Comparison of ENCODE assay signal across 20 cellular contexts in genomic region chr18:11891737-11892136, GRCh38. TPM values are rescaled to one million over a fixed set of nuclear protein-coding genes. Genes with fewer than 3 reads are reported as not detected.
A peak's percentile ranks its signal among the peaks of the same experiment; 100 is the strongest.
DNase-seq lines count a peak whose midpoint lies in the region; ATAC-seq and TF ChIP-seq lines count a peak whose summit lies in the region.
"Had no signal": no experiment of that assay in that cellular context is flagged by ENCODE, and none has a peak within 500 bp of the region (broad histone marks: within the 10 kb centered on the region; RNA-seq: fewer than 3 reads in every experiment).

No MANE protein-coding gene starts in this region.

- TF ChIP-seq POLR2A in testis (IDR thresholded peaks at IDR 0.05), result no peak

- POLR2A ChIA-PET in activated CD4-positive, alpha-beta T cell treated with anti-CD3 and anti-CD28 coated beads, Interleukin-2, amount 10 ng/mL, durations not matched to agents 7 days and 5 days (lab: Charles Lee), result no interaction called here

- peak overlapping the region in 8 of 11 experiments; percentile 72 to 97 (median 91); a peak in 13 of 22 replicates for H3K4me2 ChIP-seq in BLaER1 treated with 17β-estradiol and CSF1 and Interleukin-3, amounts not matched to agents 10 nM and 100 nM
- H3K4me2 ChIP-seq: BLaER1 had no signal

- H3K27ac Mint-ChIP-seq in activated CD4-positive, alpha-beta T cell treated with anti-CD3 and anti-CD28 coated beads, Interleukin-2, amount 10 ng/mL, durations not matched to agents 7 days and 5 days, result peak overlapping the region; percentile 73
- H3K27ac Mint-ChIP-seq: B cell; CD4-positive, alpha-beta T cell; CD8-positive, alpha-beta memory T cell had no signal

- H3K4me3 Mint-ChIP-seq in activated CD4-positive, alpha-beta T cell treated with anti-CD3 and anti-CD28 coated beads, Interleukin-2, amount 10 ng/mL, durations not matched to agents 7 days and 5 days, result no peak overlapping the region
- H3K4me3 Mint-ChIP-seq: B cell; CD14-positive monocyte; CD4-positive, alpha-beta T cell; CD8-positive, alpha-beta memory T cell had no signal

- no peak for ATAC-seq in GM18909 (IDR thresholded peaks at IDR 0.05; ENCODE audit: poor library complexity, unreplicated experiment)
- ATAC-seq: GM12878 had no signal

- peak overlapping the region in 8 of 11 experiments; percentile 28 to 84 (median 74); a peak in 14 of 22 replicates for H3K27ac ChIP-seq in BLaER1 treated with 17β-estradiol and CSF1 and Interleukin-3, amounts not matched to agents 10 nM and 100 nM
- H3K27ac ChIP-seq in neutrophil, result peak overlapping the region; percentile 87
- peak overlapping the region; percentile 35 to 36 for H3K27ac ChIP-seq in testis
- H3K27ac ChIP-seq: 22Rv1, BLaER1 had no signal

- H3K4me1 Mint-ChIP-seq in activated CD4-positive, alpha-beta T cell treated with anti-CD3 and anti-CD28 coated beads, Interleukin-2, amount 10 ng/mL, durations not matched to agents 7 days and 5 days, result peaks cover 5% of the 10 kb centered on the region

- H3K27me3 Mint-ChIP-seq in activated CD4-positive, alpha-beta T cell treated with anti-CD3 and anti-CD28 coated beads, Interleukin-2, amount 10 ng/mL, durations not matched to agents 7 days and 5 days, result no peaks in the 10 kb centered on the region
- H3K27me3 Mint-ChIP-seq: B cell; CD4-positive, alpha-beta T cell; CD8-positive, alpha-beta memory T cell had no signal

- H3K9me3 ChIP-seq in BLaER1 treated with 17β-estradiol and CSF1 and Interleukin-3, amounts not matched to agents 10 nM and 100 nM (replicated peaks in 1 of 11), result no peaks in the 10 kb centered on the region
- H3K9me3 ChIP-seq in neutrophil, result no peaks in the 10 kb centered on the region
- no peaks in the 10 kb centered on the region for H3K9me3 ChIP-seq in testis
- H3K9me3 ChIP-seq: BLaER1 had no signal

- intact Hi-C loops in testis (cut with DNase I; ENCODE audit: low total_unique reads), result no loop called here

- H3K4me1 ChIP-seq in BLaER1 treated with 17β-estradiol and CSF1 and Interleukin-3, amounts not matched to agents 10 nM and 100 nM, result peaks cover 12 to 71% (median 43%) of the 10 kb centered on the region in 10 experiments
- H3K4me1 ChIP-seq in neutrophil (ENCODE audit: control insufficient read depth in 1 of 2, insufficient read depth in 1 of 2, low read depth in 1 of 2, low read length in 1 of 2), result peaks cover 35 to 37% of the 10 kb centered on the region in 2 experiments
- H3K4me1 ChIP-seq in testis, result no peaks in the 10 kb centered on the region

- TF ChIP-seq CTCF in neutrophil (IDR thresholded peaks at IDR 0.05) (no peak), testis (IDR thresholded peaks at IDR 0.05) (no peak)

- no peaks in the 10 kb centered on the region for H3K9me3 Mint-ChIP-seq in activated CD4-positive, alpha-beta T cell treated with anti-CD3 and anti-CD28 coated beads, Interleukin-2, amount 10 ng/mL, durations not matched to agents 7 days and 5 days
- H3K9me3 Mint-ChIP-seq: CD4-positive, alpha-beta T cell; CD8-positive, alpha-beta memory T cell had no signal

- DNase-seq in activated CD4-positive, alpha-beta T cell treated with anti-CD3 and anti-CD28 coated beads, Interleukin-2, amount 10 ng/mL, durations not matched to agents 7 days and 5 days, result no peak
- no peak for DNase-seq in activated CD4-positive, alpha-beta T cell treated with anti-CD3 and anti-CD28 coated beads for 1 hour
- peak; percentile 50 for DNase-seq in testis
- DNase-seq in T-helper 9 cell, result no peak
- DNase-seq: CD4-positive, alpha-beta T cell; CD8-positive, alpha-beta memory T cell; DMS 273 treated with DMSO at 0.1 percent for 48 hours; DMS79; EL; GDM1; GOT3; HCEC 1CT had no signal

- H3K27me3 ChIP-seq in BLaER1 treated with 17β-estradiol and CSF1 and Interleukin-3, amounts not matched to agents 10 nM and 100 nM, result no peaks in the 10 kb centered on the region
- H3K27me3 ChIP-seq in neutrophil (no peaks in the 10 kb centered on the region), testis (no peaks in the 10 kb centered on the region)
- H3K27me3 ChIP-seq: BLaER1 had no signal

- CTCF ChIA-PET in activated CD4-positive, alpha-beta T cell treated with anti-CD3 and anti-CD28 coated beads, Interleukin-2, amount 10 ng/mL, durations not matched to agents 7 days and 5 days (lab: Charles Lee), result interaction anchor here (0.6 to 0.9 kb wide), 2 partner anchors 14 to 35 kb away, joined by 3 to 4 read pairs; no protein-coding TSS in a partner anchor

- H4K20me1 ChIP-seq in BLaER1 treated with 17β-estradiol and CSF1 and Interleukin-3, amounts not matched to agents 10 nM and 100 nM, result no peaks in the 10 kb centered on the region
- H4K20me1 ChIP-seq: BLaER1 had no signal

- H3K36me3 Mint-ChIP-seq in activated CD4-positive, alpha-beta T cell treated with anti-CD3 and anti-CD28 coated beads, Interleukin-2, amount 10 ng/mL, durations not matched to agents 7 days and 5 days (ENCODE audit: low read depth), result peaks cover 51% of the 10 kb centered on the region

- peak overlapping the region in 4 of 11 experiments; percentile 40 to 52 (median 50); a peak in 4 of 22 replicates for H3K9ac ChIP-seq in BLaER1 treated with 17β-estradiol and CSF1 and Interleukin-3, amounts not matched to agents 10 nM and 100 nM
- H3K9ac ChIP-seq: BLaER1 had no signal

- WGBS in testis, 2 donors, result 71 to 75% methylated on average over 8 to 9 of the region's 9 CpGs

- H3K4me3 ChIP-seq in BLaER1 treated with 17β-estradiol and CSF1 and Interleukin-3, amounts not matched to agents 10 nM and 100 nM, result no peak overlapping the region
- H3K4me3 ChIP-seq in neutrophil (ENCODE audit: low read depth in 1 of 2, low read length in 1 of 2) (no peak overlapping the region), testis (no peak overlapping the region)
- H3K4me3 ChIP-seq: BLaER1, GM12878 had no signal

- H3K36me3 ChIP-seq in BLaER1 treated with 17β-estradiol and CSF1 and Interleukin-3, amounts not matched to agents 10 nM and 100 nM, result peaks cover 40 to 80% (median 58%) of the 10 kb centered on the region in 11 experiments
- H3K36me3 ChIP-seq in neutrophil, result peaks cover 86% of the 10 kb centered on the region
- H3K36me3 ChIP-seq in testis (ENCODE audit: low read depth, missing control alignments), result no peaks in the 10 kb centered on the region

RNA-seq across cellular contexts. Expression of gene MPPE1, which starts 16.4 kb away (rescaled TPM):
- total RNA-seq in activated CD4-positive, alpha-beta T cell treated with anti-CD3 and anti-CD28 coated beads, Interleukin-2, amount 10 ng/mL, durations not matched to agents 7 days and 5 days, result 10 to 100 TPM; 60.7 to 64.0 TPM
- total RNA-seq in testis, result 10 to 100 TPM; 28.3 to 37.5 TPM
- 32.8 TPM for polyA plus RNA-seq in testis (ENCODE audit: insufficient read depth, low read depth, low replicate concordance)

RNA-seq across cellular contexts. Expression of gene CHMP1B, which starts 40.5 kb away (rescaled TPM):
- total RNA-seq in activated CD4-positive, alpha-beta T cell treated with anti-CD3 and anti-CD28 coated beads, Interleukin-2, amount 10 ng/mL, durations not matched to agents 7 days and 5 days, result 10 to 100 TPM; 24.3 to 26.8 TPM
- total RNA-seq in testis, result 10 to 100 TPM; 39.1 to 50.0 TPM
- 32.8 TPM for polyA plus RNA-seq in testis (ENCODE audit: insufficient read depth, low read depth, low replicate concordance)

Comparison
In these comparisons a context has a peak if more than half of its experiments do, and no peak if none do; other contexts are left out.
1. H3K27ac ChIP-seq: peak in every context shown above with its lines; median percentile 87 in neutrophil; 74 in BLaER1 treated with 17β-estradiol and CSF1 and Interleukin-3, amounts not matched to agents 10 nM and 100 nM; 36 in testis.